In genomic region chr5:96113170-96113939, GRCh38 we compare ENCODE assay signal across 15 cellular contexts.
A peak's percentile ranks its signal among the peaks of the same experiment; 100 is the strongest.
DNase-seq lines count a peak whose midpoint lies in the region; ATAC-seq, FAIRE-seq and TF ChIP-seq lines count a peak whose summit lies in the region.
"Had no signal": no experiment of that assay in that cellular context is flagged by ENCODE, and none has a peak within 500 bp of the region (broad histone marks: within the 10 kb centered on the region; RNA-seq: fewer than 3 reads in every experiment).

No MANE protein-coding gene starts in this region.

- H3K9me3 Mint-ChIP-seq in activated CD4-positive, alpha-beta memory T cell treated with anti-CD3 and anti-CD28 coated beads, Interleukin-2, amount 10 ng/mL, durations not matched to agents 7 days and 5 days, result no peaks in the 10 kb centered on the region
- H3K9me3 Mint-ChIP-seq: stimulated activated memory B cell treated with anti-CD40 and anti-IgM and Interleukin-4, amounts not matched to agents 10 μg/mL and 1 μg/mL and 100 μg/mL, for 72 hours had no signal

- peaks cover 2% of the 10 kb centered on the region for H3K36me3 Mint-ChIP-seq in activated CD4-positive, alpha-beta memory T cell treated with anti-CD3 and anti-CD28 coated beads, Interleukin-2, amount 10 ng/mL, durations not matched to agents 7 days and 5 days (ENCODE audit: low read depth)
- H3K36me3 Mint-ChIP-seq: stimulated activated memory B cell treated with anti-CD40 and anti-IgM and Interleukin-4, amounts not matched to agents 10 μg/mL and 1 μg/mL and 100 μg/mL, for 72 hours had no signal

- H3K27me3 Mint-ChIP-seq in activated CD4-positive, alpha-beta memory T cell treated with anti-CD3 and anti-CD28 coated beads, Interleukin-2, amount 10 ng/mL, durations not matched to agents 7 days and 5 days, result no peaks in the 10 kb centered on the region

- no peak for FAIRE-seq in GM12891 (lab: Jason Lieb, UNC)

- in situ Hi-C loops in GM13976 (cut with MboI; ENCODE audit: low sequenced_read_pairs, unreplicated experiment), result no loop called here

- H3K27ac ChIP-seq in left ventricle myocardium inferior (replicated peaks), result no peak overlapping the region
- H3K27ac ChIP-seq in upper lobe of right lung, result no peak overlapping the region
- H3K27ac ChIP-seq: BLaER1 treated with 17β-estradiol and CSF1 and Interleukin-3, amounts not matched to agents 10 nM and 100 nM had no signal

- no peak for TF ChIP-seq POLR2A in GM12891 (IDR thresholded peaks at IDR 0.05; ENCODE audit: low read depth, low read length)

- H3K9me3 ChIP-seq in left ventricle myocardium inferior (replicated peaks) (no peaks in the 10 kb centered on the region), upper lobe of right lung (no peaks in the 10 kb centered on the region)
- H3K9me3 ChIP-seq: BLaER1 treated with 17β-estradiol and CSF1 and Interleukin-3, amounts not matched to agents 10 nM and 100 nM had no signal

- CTCF ChIA-PET in activated CD4-positive, alpha-beta memory T cell treated with anti-CD3 and anti-CD28 coated beads, Interleukin-2, amount 10 ng/mL, durations not matched to agents 7 days and 5 days (lab: Charles Lee), result interaction anchor here (0.8 kb wide), 1 partner anchor 16 kb away, joined by 3 read pairs; no protein-coding TSS in a partner anchor

- H3K36me3 ChIP-seq in left ventricle myocardium inferior (no peaks in the 10 kb centered on the region), upper lobe of right lung (no peaks in the 10 kb centered on the region)
- H3K36me3 ChIP-seq: BLaER1 treated with 17β-estradiol and CSF1 and Interleukin-3, amounts not matched to agents 10 nM and 100 nM had no signal

- POLR2A ChIA-PET in activated CD4-positive, alpha-beta memory T cell treated with anti-CD3 and anti-CD28 coated beads, Interleukin-2, amount 10 ng/mL, durations not matched to agents 7 days and 5 days (lab: Charles Lee), result no interaction called here

- TF ChIP-seq CTCF in left ventricle myocardium inferior (IDR thresholded peaks at IDR 0.05; ENCODE audit: borderline replicate concordance), result no peak
- TF ChIP-seq CTCF in upper lobe of right lung (IDR thresholded peaks at IDR 0.05), result no peak
- no peak for TF ChIP-seq CTCF in GM13976 (IDR thresholded peaks at IDR 0.05; ENCODE audit: borderline replicate concordance, control extremely low read depth, extremely low read depth, insufficient read depth, missing control alignments)

- peak; percentile 71 for DNase-seq in Right ventricle myocardium inferior (ENCODE audit: missing footprints)
- DNase-seq in cardiac septum (ENCODE audit: low spot score), result no peak
- no peak for DNase-seq in activated CD4-positive, alpha-beta memory T cell treated with anti-CD3 and anti-CD28 coated beads, Interleukin-2, amount 10 ng/mL, durations not matched to agents 7 days and 5 days
- DNase-seq in left ventricle myocardium inferior, result peak; percentile 16
- no peak for DNase-seq in upper lobe of right lung
- DNase-seq in GM13976 (ENCODE audit: low spot score), result no peak
- DNase-seq in GM12891 (ENCODE audit: insufficient read length, low spot score), result no peak
- DNase-seq: activated CD8-positive, alpha-beta memory T cell treated with anti-CD3 and anti-CD28 coated beads, Interleukin-2, amount 50 U/mL, for 4 hours; GDM1; Kasumi-1; NCI-H2029 treated with DMSO at 0.1 percent for 48 hours; stimulated activated CD4-positive, alpha-beta T cell treated with anti-CD3 and anti-CD28 coated beads, Interleukin-2, amount 100 ng/mL, for 24 hours had no signal

- H3K27me3 ChIP-seq in left ventricle myocardium inferior (ENCODE audit: low read depth) (no peaks in the 10 kb centered on the region), upper lobe of right lung (no peaks in the 10 kb centered on the region)
- H3K27me3 ChIP-seq: BLaER1 treated with 17β-estradiol and CSF1 and Interleukin-3, amounts not matched to agents 10 nM and 100 nM had no signal

- peaks cover 12% of the 10 kb centered on the region for H3K4me1 ChIP-seq in left ventricle myocardium inferior
- no peaks in the 10 kb centered on the region for H3K4me1 ChIP-seq in upper lobe of right lung

- no peak overlapping the region for H3K4me3 ChIP-seq in left ventricle myocardium inferior
- H3K4me3 ChIP-seq in upper lobe of right lung, result no peak overlapping the region
- H3K4me3 ChIP-seq: BLaER1 treated with 17β-estradiol and CSF1 and Interleukin-3, amounts not matched to agents 10 nM and 100 nM had no signal

- intact Hi-C loops in Right ventricle myocardium inferior (cut with DNase I), result no loop called here
- intact Hi-C loops in cardiac septum (cut with DNase I), result no loop called here
- intact Hi-C loops in left ventricle myocardium inferior (cut with micrococcal nuclease), result no loop called here
- intact Hi-C loops in upper lobe of right lung (cut with DNase I), result no loop called here

- H3K4me3 Mint-ChIP-seq in activated CD4-positive, alpha-beta memory T cell treated with anti-CD3 and anti-CD28 coated beads, Interleukin-2, amount 10 ng/mL, durations not matched to agents 7 days and 5 days, result no peak overlapping the region
- H3K4me3 Mint-ChIP-seq: stimulated activated memory B cell treated with anti-CD40 and anti-IgM and Interleukin-4, amounts not matched to agents 10 μg/mL and 1 μg/mL and 100 μg/mL, for 72 hours had no signal

- peaks cover 52% of the 10 kb centered on the region for H3K4me1 Mint-ChIP-seq in activated CD4-positive, alpha-beta memory T cell treated with anti-CD3 and anti-CD28 coated beads, Interleukin-2, amount 10 ng/mL, durations not matched to agents 7 days and 5 days
- H3K4me1 Mint-ChIP-seq: stimulated activated memory B cell treated with anti-CD40 and anti-IgM and Interleukin-4, amounts not matched to agents 10 μg/mL and 1 μg/mL and 100 μg/mL, for 72 hours had no signal

- peak overlapping the region; percentile 37 for H3K27ac Mint-ChIP-seq in activated CD4-positive, alpha-beta memory T cell treated with anti-CD3 and anti-CD28 coated beads, Interleukin-2, amount 10 ng/mL, durations not matched to agents 7 days and 5 days
- H3K27ac Mint-ChIP-seq: stimulated activated memory B cell treated with anti-CD40 and anti-IgM and Interleukin-4, amounts not matched to agents 10 μg/mL and 1 μg/mL and 100 μg/mL, for 72 hours had no signal

- peak; percentile 62 for ATAC-seq in Right ventricle myocardium inferior
- peak; percentile 71 for ATAC-seq in upper lobe of right lung
- no peak for ATAC-seq in GM18867 (IDR thresholded peaks at IDR 0.05; ENCODE audit: unreplicated experiment)
- ATAC-seq: stimulated activated memory B cell treated with anti-CD40 and anti-IgM and Interleukin-4, amounts not matched to agents 10 μg/mL and 1 μg/mL and 100 μg/mL, for 72 hours had no signal

TF ChIP-seq in GM12891, 5 proteins besides CTCF, POLR2A, EP300 and RAD21:
- TF ChIP-seq TAF1 (IDR thresholded peaks at IDR 0.05; ENCODE audit: low read depth, low read length) (no peak), POLR2AphosphoS5 (IDR thresholded peaks at IDR 0.05; ENCODE audit: low read depth, low read length) (no peak), PAX5 (IDR thresholded peaks at IDR 0.05; ENCODE audit: insufficient read depth, low read length, severe bottlenecking) (no peak), SPI1 (IDR thresholded peaks at IDR 0.05; ENCODE audit: low read depth, low read length) (no peak), POU2F2 (IDR thresholded peaks at IDR 0.05; ENCODE audit: low read depth, low read length) (no peak)
TF ChIP-seq in GM12891: peak in this region for 0.

Comparison
In these comparisons a context has a peak if more than half of its experiments do, and no peak if none do; other contexts are left out.
1. DNase-seq: peak in Right ventricle myocardium inferior (single experiment) and left ventricle myocardium inferior (single experiment); none in cardiac septum (single experiment), activated CD4-positive, alpha-beta memory T cell treated with anti-CD3 and anti-CD28 coated beads, Interleukin-2, amount 10 ng/mL, durations not matched to agents 7 days and 5 days (single experiment), upper lobe of right lung (single experiment), GM13976 (single experiment) and GM12891 (single experiment).